In the genomic region with DNA sequence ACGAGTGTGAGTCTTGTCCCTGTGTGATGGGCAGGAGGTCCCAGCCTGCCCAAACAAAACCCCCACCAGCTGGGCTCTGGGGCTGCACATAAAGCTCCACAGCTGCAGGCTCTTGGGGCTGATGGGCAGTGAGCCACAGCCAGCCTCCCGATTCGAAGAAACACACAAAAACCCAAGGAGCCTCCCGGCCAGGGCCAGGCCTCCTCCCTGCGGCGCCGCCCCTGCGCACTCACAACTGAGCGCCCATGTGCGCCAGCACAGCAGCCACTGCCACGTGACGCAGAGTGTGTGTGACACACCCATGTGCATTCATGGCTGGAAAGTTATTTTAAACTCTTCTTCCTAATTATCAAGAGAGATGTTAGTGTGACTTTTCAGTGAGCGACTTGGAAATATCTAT, we compare ENCODE assay signal across 2 cellular contexts.
A peak's percentile ranks its signal among the peaks of the same experiment; 100 is the strongest.
TF ChIP-seq lines count a peak whose summit lies in the region.

No MANE protein-coding gene starts in this region.

TF ChIP-seq in HepG2, 621 proteins besides CTCF, POLR2A, EP300 and RAD21:
- TF ChIP-seq AGO2 (optimal IDR thresholded peaks at IDR 0.05; ENCODE audit: low read depth, low read length) (peak; percentile 59), FOXK2 (IDR thresholded peaks at IDR 0.05) (no peak)

TF ChIP-seq in endothelial cell of umbilical vein, 7 proteins besides CTCF, POLR2A, EP300 and RAD21:
- TF ChIP-seq MAX (IDR thresholded peaks at IDR 0.05; ENCODE audit: insufficient read depth, insufficient read length), result no peak
- no peak for TF ChIP-seq MYC (IDR thresholded peaks at IDR 0.05; ENCODE audit: low read depth, low read length)
